ENCODE assay signal across 2 cellular contexts in the genomic region with DNA sequence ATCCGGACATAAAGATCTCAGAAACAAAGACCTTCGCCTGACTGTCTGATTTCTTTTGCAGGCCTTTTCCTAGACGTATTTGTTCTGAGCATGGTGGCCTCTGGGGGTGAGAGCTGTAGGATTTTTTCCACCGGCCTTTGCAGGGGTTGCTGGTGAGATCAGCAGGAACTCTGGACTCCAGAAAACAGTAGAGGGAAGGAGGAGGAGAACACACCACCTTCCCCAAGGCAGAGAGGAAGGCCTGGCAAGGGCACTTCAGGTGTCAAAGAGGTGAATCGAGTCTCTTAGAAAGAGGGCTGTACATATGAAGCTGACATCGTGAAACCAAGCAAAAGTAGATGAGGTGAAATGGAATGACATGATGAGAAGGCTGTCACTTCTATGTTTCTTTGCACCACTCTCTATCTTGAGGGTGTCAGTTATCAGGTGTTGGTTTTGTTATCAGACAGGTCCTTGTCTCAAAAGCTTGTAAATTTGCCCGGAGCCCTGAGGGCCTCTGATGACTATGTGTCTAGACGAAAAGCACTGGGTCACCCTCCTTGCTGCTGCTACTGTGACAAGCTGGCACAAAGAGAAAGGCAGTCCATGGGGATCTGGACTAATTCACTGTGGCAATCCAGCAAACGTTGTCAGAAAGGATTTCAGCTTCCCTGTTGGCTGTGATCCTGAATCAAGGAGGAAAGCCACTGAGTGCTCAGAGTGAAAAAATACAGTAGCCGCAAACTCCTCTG.
TF ChIP-seq lines count a peak whose summit lies in the region.

No MANE protein-coding gene starts in this region.

TF ChIP-seq in H1, 55 proteins besides CTCF, POLR2A, EP300 and RAD21 (continued from another document):
- TF ChIP-seq SP1 (IDR thresholded peaks at IDR 0.05; ENCODE audit: low read depth, low read length) (no peak), MAFK (IDR thresholded peaks at IDR 0.05; ENCODE audit: low read depth, low read length) (no peak), RNF2 (IDR thresholded peaks at IDR 0.05; ENCODE audit: borderline replicate concordance, low read depth, low read length, missing control alignments, poor library complexity, severe bottlenecking) (no peak), KDM1A (IDR thresholded peaks at IDR 0.05; ENCODE audit: borderline replicate concordance, low read length) (no peak), ZNF274 (IDR thresholded peaks at IDR 0.05; ENCODE audit: borderline replicate concordance, extremely low read depth, low read length) (no peak), RXRA (IDR thresholded peaks at IDR 0.05; ENCODE audit: insufficient read depth, low read depth, low read length) (no peak), PHF8 (conservative IDR thresholded peaks at IDR 0.05; ENCODE audit: low read depth, low read length) (no peak), BACH1 (IDR thresholded peaks at IDR 0.05; ENCODE audit: low read length) (no peak), NRF1 (IDR thresholded peaks at IDR 0.05; ENCODE audit: low read depth, low read length) (no peak), HDAC6 (IDR thresholded peaks at IDR 0.05; ENCODE audit: low read depth, low read length) (no peak)
- TF ChIP-seq, protein P1, sequence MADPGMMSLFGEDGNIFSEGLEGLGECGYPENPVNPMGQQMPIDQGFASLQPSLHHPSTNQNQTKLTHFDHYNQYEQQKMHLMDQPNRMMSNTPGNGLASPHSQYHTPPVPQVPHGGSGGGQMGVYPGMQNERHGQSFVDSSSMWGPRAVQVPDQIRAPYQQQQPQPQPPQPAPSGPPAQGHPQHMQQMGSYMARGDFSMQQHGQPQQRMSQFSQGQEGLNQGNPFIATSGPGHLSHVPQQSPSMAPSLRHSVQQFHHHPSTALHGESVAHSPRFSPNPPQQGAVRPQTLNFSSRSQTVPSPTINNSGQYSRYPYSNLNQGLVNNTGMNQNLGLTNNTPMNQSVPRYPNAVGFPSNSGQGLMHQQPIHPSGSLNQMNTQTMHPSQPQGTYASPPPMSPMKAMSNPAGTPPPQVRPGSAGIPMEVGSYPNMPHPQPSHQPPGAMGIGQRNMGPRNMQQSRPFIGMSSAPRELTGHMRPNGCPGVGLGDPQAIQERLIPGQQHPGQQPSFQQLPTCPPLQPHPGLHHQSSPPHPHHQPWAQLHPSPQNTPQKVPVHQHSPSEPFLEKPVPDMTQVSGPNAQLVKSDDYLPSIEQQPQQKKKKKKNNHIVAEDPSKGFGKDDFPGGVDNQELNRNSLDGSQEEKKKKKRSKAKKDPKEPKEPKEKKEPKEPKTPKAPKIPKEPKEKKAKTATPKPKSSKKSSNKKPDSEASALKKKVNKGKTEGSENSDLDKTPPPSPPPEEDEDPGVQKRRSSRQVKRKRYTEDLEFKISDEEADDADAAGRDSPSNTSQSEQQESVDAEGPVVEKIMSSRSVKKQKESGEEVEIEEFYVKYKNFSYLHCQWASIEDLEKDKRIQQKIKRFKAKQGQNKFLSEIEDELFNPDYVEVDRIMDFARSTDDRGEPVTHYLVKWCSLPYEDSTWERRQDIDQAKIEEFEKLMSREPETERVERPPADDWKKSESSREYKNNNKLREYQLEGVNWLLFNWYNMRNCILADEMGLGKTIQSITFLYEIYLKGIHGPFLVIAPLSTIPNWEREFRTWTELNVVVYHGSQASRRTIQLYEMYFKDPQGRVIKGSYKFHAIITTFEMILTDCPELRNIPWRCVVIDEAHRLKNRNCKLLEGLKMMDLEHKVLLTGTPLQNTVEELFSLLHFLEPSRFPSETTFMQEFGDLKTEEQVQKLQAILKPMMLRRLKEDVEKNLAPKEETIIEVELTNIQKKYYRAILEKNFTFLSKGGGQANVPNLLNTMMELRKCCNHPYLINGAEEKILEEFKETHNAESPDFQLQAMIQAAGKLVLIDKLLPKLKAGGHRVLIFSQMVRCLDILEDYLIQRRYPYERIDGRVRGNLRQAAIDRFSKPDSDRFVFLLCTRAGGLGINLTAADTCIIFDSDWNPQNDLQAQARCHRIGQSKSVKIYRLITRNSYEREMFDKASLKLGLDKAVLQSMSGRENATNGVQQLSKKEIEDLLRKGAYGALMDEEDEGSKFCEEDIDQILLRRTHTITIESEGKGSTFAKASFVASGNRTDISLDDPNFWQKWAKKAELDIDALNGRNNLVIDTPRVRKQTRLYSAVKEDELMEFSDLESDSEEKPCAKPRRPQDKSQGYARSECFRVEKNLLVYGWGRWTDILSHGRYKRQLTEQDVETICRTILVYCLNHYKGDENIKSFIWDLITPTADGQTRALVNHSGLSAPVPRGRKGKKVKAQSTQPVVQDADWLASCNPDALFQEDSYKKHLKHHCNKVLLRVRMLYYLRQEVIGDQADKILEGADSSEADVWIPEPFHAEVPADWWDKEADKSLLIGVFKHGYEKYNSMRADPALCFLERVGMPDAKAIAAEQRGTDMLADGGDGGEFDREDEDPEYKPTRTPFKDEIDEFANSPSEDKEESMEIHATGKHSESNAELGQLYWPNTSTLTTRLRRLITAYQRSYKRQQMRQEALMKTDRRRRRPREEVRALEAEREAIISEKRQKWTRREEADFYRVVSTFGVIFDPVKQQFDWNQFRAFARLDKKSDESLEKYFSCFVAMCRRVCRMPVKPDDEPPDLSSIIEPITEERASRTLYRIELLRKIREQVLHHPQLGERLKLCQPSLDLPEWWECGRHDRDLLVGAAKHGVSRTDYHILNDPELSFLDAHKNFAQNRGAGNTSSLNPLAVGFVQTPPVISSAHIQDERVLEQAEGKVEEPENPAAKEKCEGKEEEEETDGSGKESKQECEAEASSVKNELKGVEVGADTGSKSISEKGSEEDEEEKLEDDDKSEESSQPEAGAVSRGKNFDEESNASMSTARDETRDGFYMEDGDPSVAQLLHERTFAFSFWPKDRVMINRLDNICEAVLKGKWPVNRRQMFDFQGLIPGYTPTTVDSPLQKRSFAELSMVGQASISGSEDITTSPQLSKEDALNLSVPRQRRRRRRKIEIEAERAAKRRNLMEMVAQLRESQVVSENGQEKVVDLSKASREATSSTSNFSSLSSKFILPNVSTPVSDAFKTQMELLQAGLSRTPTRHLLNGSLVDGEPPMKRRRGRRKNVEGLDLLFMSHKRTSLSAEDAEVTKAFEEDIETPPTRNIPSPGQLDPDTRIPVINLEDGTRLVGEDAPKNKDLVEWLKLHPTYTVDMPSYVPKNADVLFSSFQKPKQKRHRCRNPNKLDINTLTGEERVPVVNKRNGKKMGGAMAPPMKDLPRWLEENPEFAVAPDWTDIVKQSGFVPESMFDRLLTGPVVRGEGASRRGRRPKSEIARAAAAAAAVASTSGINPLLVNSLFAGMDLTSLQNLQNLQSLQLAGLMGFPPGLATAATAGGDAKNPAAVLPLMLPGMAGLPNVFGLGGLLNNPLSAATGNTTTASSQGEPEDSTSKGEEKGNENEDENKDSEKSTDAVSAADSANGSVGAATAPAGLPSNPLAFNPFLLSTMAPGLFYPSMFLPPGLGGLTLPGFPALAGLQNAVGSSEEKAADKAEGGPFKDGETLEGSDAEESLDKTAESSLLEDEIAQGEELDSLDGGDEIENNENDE (IDR thresholded peaks at IDR 0.05; ENCODE audit: insufficient replicate concordance, low read length): no peak
- TF ChIP-seq, protein P2, sequence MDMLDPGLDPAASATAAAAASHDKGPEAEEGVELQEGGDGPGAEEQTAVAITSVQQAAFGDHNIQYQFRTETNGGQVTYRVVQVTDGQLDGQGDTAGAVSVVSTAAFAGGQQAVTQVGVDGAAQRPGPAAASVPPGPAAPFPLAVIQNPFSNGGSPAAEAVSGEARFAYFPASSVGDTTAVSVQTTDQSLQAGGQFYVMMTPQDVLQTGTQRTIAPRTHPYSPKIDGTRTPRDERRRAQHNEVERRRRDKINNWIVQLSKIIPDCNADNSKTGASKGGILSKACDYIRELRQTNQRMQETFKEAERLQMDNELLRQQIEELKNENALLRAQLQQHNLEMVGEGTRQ (IDR thresholded peaks at IDR 0.05; ENCODE audit: low read length): no peak

TF ChIP-seq in neural cell, 6 proteins besides CTCF, POLR2A, EP300 and RAD21 (continued from another document):
- TF ChIP-seq, protein P3, sequence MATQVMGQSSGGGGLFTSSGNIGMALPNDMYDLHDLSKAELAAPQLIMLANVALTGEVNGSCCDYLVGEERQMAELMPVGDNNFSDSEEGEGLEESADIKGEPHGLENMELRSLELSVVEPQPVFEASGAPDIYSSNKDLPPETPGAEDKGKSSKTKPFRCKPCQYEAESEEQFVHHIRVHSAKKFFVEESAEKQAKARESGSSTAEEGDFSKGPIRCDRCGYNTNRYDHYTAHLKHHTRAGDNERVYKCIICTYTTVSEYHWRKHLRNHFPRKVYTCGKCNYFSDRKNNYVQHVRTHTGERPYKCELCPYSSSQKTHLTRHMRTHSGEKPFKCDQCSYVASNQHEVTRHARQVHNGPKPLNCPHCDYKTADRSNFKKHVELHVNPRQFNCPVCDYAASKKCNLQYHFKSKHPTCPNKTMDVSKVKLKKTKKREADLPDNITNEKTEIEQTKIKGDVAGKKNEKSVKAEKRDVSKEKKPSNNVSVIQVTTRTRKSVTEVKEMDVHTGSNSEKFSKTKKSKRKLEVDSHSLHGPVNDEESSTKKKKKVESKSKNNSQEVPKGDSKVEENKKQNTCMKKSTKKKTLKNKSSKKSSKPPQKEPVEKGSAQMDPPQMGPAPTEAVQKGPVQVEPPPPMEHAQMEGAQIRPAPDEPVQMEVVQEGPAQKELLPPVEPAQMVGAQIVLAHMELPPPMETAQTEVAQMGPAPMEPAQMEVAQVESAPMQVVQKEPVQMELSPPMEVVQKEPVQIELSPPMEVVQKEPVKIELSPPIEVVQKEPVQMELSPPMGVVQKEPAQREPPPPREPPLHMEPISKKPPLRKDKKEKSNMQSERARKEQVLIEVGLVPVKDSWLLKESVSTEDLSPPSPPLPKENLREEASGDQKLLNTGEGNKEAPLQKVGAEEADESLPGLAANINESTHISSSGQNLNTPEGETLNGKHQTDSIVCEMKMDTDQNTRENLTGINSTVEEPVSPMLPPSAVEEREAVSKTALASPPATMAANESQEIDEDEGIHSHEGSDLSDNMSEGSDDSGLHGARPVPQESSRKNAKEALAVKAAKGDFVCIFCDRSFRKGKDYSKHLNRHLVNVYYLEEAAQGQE (IDR thresholded peaks at IDR 0.05; ENCODE audit: borderline replicate concordance): no peak
- TF ChIP-seq EZH2 (IDR thresholded peaks at IDR 0.05; ENCODE audit: borderline replicate concordance, insufficient read depth, low read length, poor library complexity, severe bottlenecking): no peak
- TF ChIP-seq MXI1 (conservative IDR thresholded peaks at IDR 0.05; ENCODE audit: poor library complexity, severe bottlenecking): no peak
- no peak for TF ChIP-seq SMC3 (conservative IDR thresholded peaks at IDR 0.05; ENCODE audit: poor library complexity)
TF ChIP-seq in neural cell: peak in this region for 0.
